Comparison of ENCODE assay signal across 1 cellular context in genomic region chr12:58888131-58888783, GRCh38.
TF ChIP-seq lines count a peak whose summit lies in the region.

No MANE protein-coding gene starts in this region.

TF ChIP-seq in GM23338, 12 proteins besides CTCF, POLR2A, EP300 and RAD21 (continued from another document):
- TF ChIP-seq ZNF462 (CRISPR knock-in tag; IDR thresholded peaks at IDR 0.05) = no peak
- TF ChIP-seq EZH2phosphoT487 (IDR thresholded peaks at IDR 0.05; ENCODE audit: unreplicated experiment) = no peak
- TF ChIP-seq CREB1 (CRISPR knock-in tag; IDR thresholded peaks at IDR 0.05; ENCODE audit: low read depth) = no peak
- no peak for TF ChIP-seq EZH2 (IDR thresholded peaks at IDR 0.05; ENCODE audit: low read depth, unreplicated experiment)
- TF ChIP-seq POLR2AphosphoS5 (IDR thresholded peaks at IDR 0.05; ENCODE audit: low read depth) = no peak
- TF ChIP-seq REST (IDR thresholded peaks at IDR 0.05; ENCODE audit: unreplicated experiment) = no peak
- TF ChIP-seq STAT1 (IDR thresholded peaks at IDR 0.05; ENCODE audit: unreplicated experiment) = no peak
- TF ChIP-seq JUNB (IDR thresholded peaks at IDR 0.05; ENCODE audit: unreplicated experiment) = no peak
